10 cellular contexts compared by ENCODE assay signal in the genomic region with DNA sequence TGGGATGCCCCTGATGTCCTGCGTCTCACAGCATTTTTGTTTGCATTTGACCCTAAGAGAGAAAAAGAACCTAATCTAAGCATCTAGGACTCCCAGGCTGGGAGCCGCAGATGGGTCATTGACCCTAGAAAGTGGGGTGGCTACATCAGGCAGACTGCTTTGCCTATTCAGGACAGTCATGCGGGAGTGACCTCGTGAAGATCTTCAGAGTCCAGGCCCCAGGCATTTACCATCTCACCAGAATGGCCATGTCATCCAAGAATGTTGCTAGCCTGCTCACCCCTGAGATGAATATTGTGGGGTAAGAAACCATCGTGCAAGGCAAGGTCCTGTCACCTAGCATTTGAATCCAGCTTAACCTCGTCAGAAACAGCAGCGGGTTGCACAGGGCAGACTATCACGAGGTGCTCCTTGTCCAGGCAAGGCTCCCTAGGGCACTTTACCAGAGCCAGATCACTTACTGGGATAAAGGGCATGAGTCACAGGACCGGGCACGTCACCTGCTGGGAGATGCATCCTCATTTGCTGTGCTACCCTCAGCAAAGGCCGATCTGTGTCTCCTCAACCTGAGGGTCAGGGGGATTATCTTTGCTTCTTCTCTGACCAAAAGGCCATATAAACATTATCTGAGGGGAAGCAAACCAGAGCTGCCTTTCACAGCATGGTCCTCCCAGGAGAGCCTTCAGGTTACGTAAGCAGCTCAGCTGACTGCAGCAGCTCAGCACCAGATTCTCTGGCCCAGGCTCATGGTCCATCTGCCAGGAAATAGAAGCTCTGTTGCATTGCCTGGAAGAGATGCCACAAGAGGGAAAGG.
DNase-seq lines count a peak whose midpoint lies in the region; ATAC-seq, FAIRE-seq and TF ChIP-seq lines count a peak whose summit lies in the region.
"Had no signal": no experiment of that assay in that cellular context is flagged by ENCODE, and none has a peak within 500 bp of the region (broad histone marks: within the 10 kb centered on the region; RNA-seq: fewer than 3 reads in every experiment).

No MANE protein-coding gene starts in this region.

- POLR2A ChIA-PET in RWPE1 (lab: Yijun Ruan, JAX; ENCODE audit: low non-redundant PET) = no interaction called here

- 20 to 36% (median 25%) methylated on average over 12 of the region's 12 CpGs for whole genome bisulfite sequencing in psoas muscle, 3 donors
- 69 to 70% (median 69%) methylated on average over 12 of the region's 12 CpGs for WGBS in small intestine, 3 donors

- H3K36me3 ChIP-seq in psoas muscle (ENCODE audit: insufficient read depth in 1 of 2, low read depth in 1 of 2) (no peaks in the 10 kb centered on the region), small intestine (ENCODE audit: control insufficient read depth in 2 of 2, insufficient read depth in 2 of 2, low read length in 2 of 2) (no peaks in the 10 kb centered on the region)

- H3K27ac ChIP-seq in RWPE1 (peak overlapping the region; percentile 83), psoas muscle (peak overlapping the region; percentile 88), small intestine (ENCODE audit: low read depth in 1 of 2, low read length in 1 of 2) (no peak overlapping the region)

- ATAC-seq in psoas muscle = peak; percentile 93 to 97 (median 94)
- no peak for ATAC-seq in GM19463 (IDR thresholded peaks at IDR 0.05; ENCODE audit: unreplicated experiment)
- no peak for ATAC-seq in stimulated activated naive CD8-positive, alpha-beta T cell treated with anti-CD3 and anti-CD28 coated beads, Interleukin-15, Interleukin-2, amounts not matched to agents 100 U/mL and 50 U/mL, for 24 hours

- CTCF ChIA-PET in RWPE1 (lab: Yijun Ruan, JAX) = interaction anchor here (0.7 kb wide), 1 partner anchor 388 kb away, joined by 3 read pairs; no protein-coding TSS in a partner anchor

- H3K9me3 ChIP-seq in psoas muscle (no peaks in the 10 kb centered on the region), small intestine (ENCODE audit: control insufficient read depth, low read depth) (no peaks in the 10 kb centered on the region)

- H3K4me3 ChIP-seq in psoas muscle = no peak overlapping the region
- H3K4me3 ChIP-seq in small intestine (ENCODE audit: low read depth in 1 of 2, low read length in 2 of 2) = no peak overlapping the region

- FAIRE-seq in small intestine (lab: Jason Lieb, UNC) = no peak

- intact Hi-C loops in psoas muscle (cut with DNase I) = loop anchor here in 1 of 2 donors (5.0 kb wide), 2 partner anchors 90 to 160 kb away; no protein-coding TSS in a partner anchor

- TF ChIP-seq CTCF in RWPE1 (conservative IDR thresholded peaks at IDR 0.05; ENCODE audit: low read depth) (no peak), psoas muscle (IDR thresholded peaks at IDR 0.05) (no peak)

- H3K27me3 ChIP-seq in psoas muscle (ENCODE audit: insufficient read depth in 3 of 3, low read length in 2 of 3) (no peaks in the 10 kb centered on the region), small intestine (ENCODE audit: control insufficient read depth in 2 of 2, insufficient read depth in 2 of 2, low read length in 2 of 2) (no peaks in the 10 kb centered on the region)

- H3K4me1 ChIP-seq in psoas muscle (peaks cover 28% of the 10 kb centered on the region), small intestine (ENCODE audit: control insufficient read depth in 2 of 2, insufficient read depth in 1 of 2, low read depth in 1 of 2, low read length in 1 of 2) (no peaks in the 10 kb centered on the region)

- DNase-seq in C1 segment of cervical spinal cord (lab: John Stamatoyannopoulos, UW) (peak in 9 of 14 donors; percentile 7 to 84 (median 37)), RWPE1 (ENCODE audit: low spot score) (peak; percentile 53), globus pallidus (ENCODE audit: low spot score) (peak; percentile 50), psoas muscle (peak; percentile 79 to 90), small intestine (no peak), amniotic stem cell (lab: John Stamatoyannopoulos, UW) (no peak)
- no peak for DNase-seq in stimulated activated naive CD8-positive, alpha-beta T cell treated with anti-CD3 and anti-CD28 coated beads, Interleukin-15, Interleukin-2, amounts not matched to agents 100 U/mL and 50 U/mL, for 24 hours
- DNase-seq: DND-41, kidney glomerular epithelial cell had no signal

Comparison
In these comparisons a context has a peak if more than half of its experiments do, and no peak if none do; other contexts are left out.
1. DNase-seq: peak in C1 segment of cervical spinal cord (9 of 14), RWPE1 (single experiment), globus pallidus (single experiment) and psoas muscle (2 of 2); none in small intestine (single experiment), stimulated activated naive CD8-positive, alpha-beta T cell treated with anti-CD3 and anti-CD28 coated beads, Interleukin-15, Interleukin-2, amounts not matched to agents 100 U/mL and 50 U/mL, for 24 hours (single experiment) and amniotic stem cell (single experiment).
2. H3K27ac ChIP-seq: peak in RWPE1 (single experiment) and psoas muscle (single experiment); none in small intestine (0 of 2).
3. ATAC-seq: peak in psoas muscle (4 of 4); none in GM19463 (single experiment) and stimulated activated naive CD8-positive, alpha-beta T cell treated with anti-CD3 and anti-CD28 coated beads, Interleukin-15, Interleukin-2, amounts not matched to agents 100 U/mL and 50 U/mL, for 24 hours (single experiment).